ENCODE assay signal across 19 cellular contexts in the genomic region with DNA sequence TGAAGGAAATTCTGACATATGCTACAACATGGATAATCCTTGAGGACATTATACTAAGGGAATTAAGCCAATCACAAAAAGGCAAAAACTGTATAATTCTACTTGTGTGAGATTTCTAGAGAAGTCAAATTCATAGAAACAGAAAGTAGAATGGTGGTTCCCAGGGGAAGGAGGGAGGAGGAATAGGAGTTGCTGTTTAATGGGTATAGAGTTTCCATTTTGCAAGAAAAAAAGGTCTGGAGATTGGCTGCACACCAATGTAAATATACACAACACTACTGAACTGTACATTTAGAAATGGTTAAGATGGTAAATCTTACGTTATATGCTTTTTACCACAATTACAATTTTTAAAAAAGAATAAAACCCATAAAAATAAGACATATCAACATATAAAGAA. TPM values are rescaled to one million over a fixed set of nuclear protein-coding genes. Genes with fewer than 3 reads are reported as not detected.
DNase-seq lines count a peak whose midpoint lies in the region; ATAC-seq and TF ChIP-seq lines count a peak whose summit lies in the region.
"Had no signal": no experiment of that assay in that cellular context is flagged by ENCODE, and none has a peak within 500 bp of the region (broad histone marks: within the 10 kb centered on the region; RNA-seq: fewer than 3 reads in every experiment).

No MANE protein-coding gene starts in this region.

- no peaks in the 10 kb centered on the region for H3K27me3 Mint-ChIP-seq in activated T-cell treated with anti-CD3 and anti-CD28 coated beads, Interleukin-2, amount 50 U/mL, for 4 hours (ENCODE audit: low read depth)
- no peaks in the 10 kb centered on the region for H3K27me3 Mint-ChIP-seq in mesothelial cell of epicardium (ENCODE audit: low read depth)
- H3K27me3 Mint-ChIP-seq: IgD-negative memory B cell had no signal

- no peak overlapping the region for H3K4me3 Mint-ChIP-seq in activated T-cell treated with anti-CD3 and anti-CD28 coated beads, Interleukin-2, amount 50 U/mL, for 4 hours
- H3K4me3 Mint-ChIP-seq in mesothelial cell of epicardium = no peak overlapping the region
- H3K4me3 Mint-ChIP-seq: GM23338, IgD-negative memory B cell had no signal

- no peak for TF ChIP-seq CTCF in choroid plexus epithelial cell (conservative IDR thresholded peaks at IDR 0.05; ENCODE audit: low read depth, low read length)
- no peak for TF ChIP-seq CTCF in mesothelial cell of epicardium (IDR thresholded peaks at IDR 0.05; ENCODE audit: unreplicated experiment)

- peaks cover 8% of the 10 kb centered on the region for H3K9me3 Mint-ChIP-seq in activated T-cell treated with anti-CD3 and anti-CD28 coated beads, Interleukin-2, amount 50 U/mL, for 4 hours
- peaks cover 18% of the 10 kb centered on the region for H3K9me3 Mint-ChIP-seq in mesothelial cell of epicardium

- peak; percentile 7 for DNase-seq in LHCN-M2 (ENCODE audit: low read depth)
- peak; percentile 5 for DNase-seq in NCI-H69 (lab: John Stamatoyannopoulos, UW)
- peak; percentile 41 for DNase-seq in choroid plexus epithelial cell (ENCODE audit: low read depth)
- peak; percentile 12 for DNase-seq in smooth muscle cell of the brain vasculature (ENCODE audit: low read depth, low spot score)
- DNase-seq in activated T-cell treated with anti-CD3 and anti-CD28 coated beads, Interleukin-2, amount 50 U/mL, for 4 hours = no peak
- DNase-seq in activated gamma-delta T cell (lab: John Stamatoyannopoulos, UW) = no peak
- no peak for DNase-seq in mesothelial cell of epicardium (ENCODE audit: low spot score in 2 of 2, unreplicated experiment in 2 of 2)
- DNase-seq: AML-193, HCEC 1CT, Karpas-422, MG63, NCI-H1092 treated with DMSO at 0.1 percent for 48 hours, NCI-H146, NCI-H2081, NCI-H2227 treated with DMSO at 0.1 percent for 48 hours, NCI-H510A treated with DMSO at 0.1 percent for 48 hours, SJCRH30 had no signal

- no peak for ATAC-seq in activated T-cell treated with anti-CD3 and anti-CD28 coated beads, Interleukin-2, amount 50 U/mL, for 4 hours
- ATAC-seq: GM23338 had no signal

- no peak overlapping the region for H3K27ac Mint-ChIP-seq in mesothelial cell of epicardium
- H3K27ac Mint-ChIP-seq: GM23338, IgD-negative memory B cell had no signal

- no peak overlapping the region for H3K4me3 ChIP-seq in choroid plexus epithelial cell (ENCODE audit: low read depth, low read length)
- H3K4me3 ChIP-seq: GM23338, MG63, SJCRH30 had no signal

- peaks cover 51% of the 10 kb centered on the region for H3K36me3 Mint-ChIP-seq in activated T-cell treated with anti-CD3 and anti-CD28 coated beads, Interleukin-2, amount 50 U/mL, for 4 hours (ENCODE audit: insufficient read depth)
- peaks cover 19% of the 10 kb centered on the region for H3K36me3 Mint-ChIP-seq in mesothelial cell of epicardium

- no peaks in the 10 kb centered on the region for H3K4me1 Mint-ChIP-seq in activated T-cell treated with anti-CD3 and anti-CD28 coated beads, Interleukin-2, amount 50 U/mL, for 4 hours (ENCODE audit: low read depth)
- H3K4me1 Mint-ChIP-seq in mesothelial cell of epicardium = peaks cover 6% of the 10 kb centered on the region
- H3K4me1 Mint-ChIP-seq: GM23338 had no signal

RNA-seq across cellular contexts. Expression of gene KCNE5, which starts 35.8 kb away (rescaled TPM):
- 0.06 and 0.29 TPM in 2 replicates for total RNA-seq in LHCN-M2 (2014; rRNA removed)
- 0.32 TPM for polyA plus RNA-seq in LHCN-M2 (2012)
- total RNA-seq in activated T-cell treated with anti-CD3 and anti-CD28 coated beads, Interleukin-2, amount 50 U/mL, for 4 hours = under 1 TPM; 0.46 to 0.69 (median 0.57) TPM
- total RNA-seq in mesothelial cell of epicardium = 2.3 to 2.6 TPM (median 2.5 TPM) in 3 replicates
- polyA plus RNA-seq: IgD-negative memory B cell had no signal

Comparison
In these comparisons a context has a peak if more than half of its experiments do, and no peak if none do; other contexts are left out.
1. DNase-seq: peak in LHCN-M2 (single experiment), NCI-H69 (single experiment), choroid plexus epithelial cell (single experiment) and smooth muscle cell of the brain vasculature (single experiment); none in activated T-cell treated with anti-CD3 and anti-CD28 coated beads, Interleukin-2, amount 50 U/mL, for 4 hours (single experiment), activated gamma-delta T cell (single experiment) and mesothelial cell of epicardium (0 of 2).